Comparison of ENCODE assay signal across 19 cellular contexts in the genomic region with DNA sequence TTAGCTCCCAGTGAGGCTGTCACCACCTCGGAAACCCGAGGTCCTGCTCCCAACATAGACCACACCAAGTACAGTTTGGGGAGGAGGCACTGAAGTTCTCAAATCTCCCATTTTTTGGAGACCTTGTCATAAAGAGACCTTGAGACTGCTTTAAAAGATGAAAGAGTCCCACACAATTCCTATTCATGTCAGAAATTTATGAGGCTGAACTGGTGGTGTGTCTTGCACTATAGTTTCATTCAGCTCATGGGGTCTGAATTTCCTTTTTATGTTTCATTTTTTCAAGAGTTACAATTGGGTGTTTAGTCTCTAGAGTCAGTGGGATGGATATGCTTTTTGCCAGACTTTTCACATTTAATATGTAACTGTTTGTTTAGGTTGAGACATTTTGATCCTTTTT. TPM values are rescaled to one million over a fixed set of nuclear protein-coding genes. Genes with fewer than 3 reads are reported as not detected.
DNase-seq lines count a peak whose midpoint lies in the region; ATAC-seq and TF ChIP-seq lines count a peak whose summit lies in the region.
"Had no signal": no experiment of that assay in that cellular context is flagged by ENCODE, and none has a peak within 500 bp of the region (broad histone marks: within the 10 kb centered on the region; RNA-seq: fewer than 3 reads in every experiment).

No MANE protein-coding gene starts in this region.

- H3K4me3 ChIP-seq in SJSA1, result no peak overlapping the region
- no peak overlapping the region for H3K4me3 ChIP-seq in gastroesophageal sphincter
- no peak overlapping the region for H3K4me3 ChIP-seq in subcutaneous abdominal adipose tissue (ENCODE audit: low read depth in 1 of 5, low read length in 5 of 5)
- H3K4me3 ChIP-seq: ovary had no signal

- DNase-seq in COLO829 (ENCODE audit: low spot score) (peak; percentile 55), SJSA1 (ENCODE audit: low read depth in 1 of 2, low spot score in 2 of 2) (peak in 1 of 2 experiments; percentile 4), NCI-H2171 treated with DMSO at 0.1 percent for 48 hours (lab: John Stamatoyannopoulos, UW) (no peak)
- DNase-seq: activated CD8-positive, alpha-beta T cell treated with anti-CD3 and anti-CD28 coated beads, Interleukin-2, amount 10 ng/mL, durations not matched to agents 7 days and 5 days; activated naive CD4-positive, alpha-beta T cell treated with Interleukin-2 at 50 U/mL for 16 hours; activated T-cell treated with anti-CD3 and anti-CD28 coated beads, Interleukin-2, amount 50 U/mL, for 24 hours; amygdala; Caco-2; effector CD4-positive, alpha-beta T cell; H9; Karpas-422; NCI-H510A; NK-92 treated with Interleukin-12 subunit alpha and Interleukin-12 subunit beta, amount 100 ng/mL, for 24 hours; ovary; stimulated activated naive B cell treated with anti-CD40 and anti-IgM and Interleukin-4, amounts not matched to agents 10 μg/mL and 1 μg/mL and 100 μg/mL, for 72 hours had no signal

- H3K36me3 ChIP-seq in SJSA1 (no peaks in the 10 kb centered on the region), gastroesophageal sphincter (peaks cover 0 to 23% of the 10 kb centered on the region in 2 donors), subcutaneous abdominal adipose tissue (ENCODE audit: control insufficient read depth in 5 of 5, insufficient read depth in 5 of 5, low read length in 5 of 5) (no peaks in the 10 kb centered on the region)
- H3K36me3 ChIP-seq: ovary had no signal

- H3K4me1 ChIP-seq in SJSA1 (replicated peaks) (peaks cover 28% of the 10 kb centered on the region), gastroesophageal sphincter (peaks cover 5 to 46% (median 27%) of the 10 kb centered on the region in 3 donors), subcutaneous abdominal adipose tissue (ENCODE audit: control insufficient read depth in 5 of 5, insufficient read depth in 5 of 5, low read length in 5 of 5) (peaks cover 23 to 55% (median 47%) of the 10 kb centered on the region in 5 donors)
- H3K4me1 ChIP-seq: Caco-2 had no signal

- TF ChIP-seq CTCF in gastroesophageal sphincter (IDR thresholded peaks at IDR 0.05), result no peak

- no peaks in the 10 kb centered on the region for H3K9me3 ChIP-seq in SJSA1 (replicated peaks)
- no peaks in the 10 kb centered on the region for H3K9me3 ChIP-seq in gastroesophageal sphincter
- no peaks in the 10 kb centered on the region for H3K9me3 ChIP-seq in subcutaneous abdominal adipose tissue (ENCODE audit: control insufficient read depth in 5 of 5, low read length in 5 of 5)
- H3K9me3 ChIP-seq: Caco-2, ovary had no signal

- WGBS in gastroesophageal sphincter (ENCODE audit: low coverage in 1 of 2), 2 donors, result no CpG with 5 or more reads among the region's 2 CpGs

- H3K27ac ChIP-seq in SJSA1 (peak overlapping the region; percentile 60), gastroesophageal sphincter (peak overlapping the region in 3 of 4 donors; percentile 60 to 73 (median 65)), subcutaneous abdominal adipose tissue (ENCODE audit: low read depth, low read length) (peak overlapping the region; percentile 31)
- H3K27ac ChIP-seq: ovary had no signal

- ATAC-seq in gastroesophageal sphincter (no peak), HG03097 (IDR thresholded peaks at IDR 0.05; ENCODE audit: low FRiP score, unreplicated experiment) (no peak), GM21526 (IDR thresholded peaks at IDR 0.05; ENCODE audit: low FRiP score, unreplicated experiment) (no peak)
- ATAC-seq: activated CD8-positive, alpha-beta T cell treated with anti-CD3 and anti-CD28 coated beads, Interleukin-2, amount 10 ng/mL, durations not matched to agents 7 days and 5 days had no signal

- peak overlapping the region in 1 of 5 donors; percentile 7 for H3K9ac ChIP-seq in subcutaneous abdominal adipose tissue (ENCODE audit: low read length in 5 of 5)

- no peak for TF ChIP-seq POLR2A in gastroesophageal sphincter (IDR thresholded peaks at IDR 0.05)

- H3K27me3 ChIP-seq in SJSA1 (replicated peaks) (no peaks in the 10 kb centered on the region), gastroesophageal sphincter (no peaks in the 10 kb centered on the region), subcutaneous abdominal adipose tissue (ENCODE audit: control insufficient read depth in 5 of 5, insufficient read depth in 4 of 5, low read length in 5 of 5) (no peaks in the 10 kb centered on the region)
- H3K27me3 ChIP-seq: ovary had no signal

- TF ChIP-seq EP300 in gastroesophageal sphincter (IDR thresholded peaks at IDR 0.05), result no peak

RNA-seq across cellular contexts. Expression of gene ITGA9, which starts 40.5 kb away (rescaled TPM):
- total RNA-seq in SJSA1 (2014; rRNA removed; shearing (Covaris generic)), result 0.19 and 0.74 TPM in 2 replicates
- total RNA-seq in gastroesophageal sphincter, result 10 to 100 TPM; 60.0 to 95.6 (median 70.6) TPM
- total RNA-seq: activated CD8-positive, alpha-beta T cell treated with anti-CD3 and anti-CD28 coated beads, Interleukin-2, amount 10 ng/mL, durations not matched to agents 7 days and 5 days had no signal

Comparison
In these comparisons a context has a peak if more than half of its experiments do, and no peak if none do; other contexts are left out.
1. RNA of gene ITGA9, which starts 40.5 kb away (total RNA-seq): 60.0 to 95.6 TPM in gastroesophageal sphincter; 0.19 to 0.74 TPM in SJSA1; every median in the first group is over 10 times any median in the second.
2. Peak in every context shown above with its lines, with median percentiles within 50 percentile points of each other: H3K27ac ChIP-seq.